In the genomic region with DNA sequence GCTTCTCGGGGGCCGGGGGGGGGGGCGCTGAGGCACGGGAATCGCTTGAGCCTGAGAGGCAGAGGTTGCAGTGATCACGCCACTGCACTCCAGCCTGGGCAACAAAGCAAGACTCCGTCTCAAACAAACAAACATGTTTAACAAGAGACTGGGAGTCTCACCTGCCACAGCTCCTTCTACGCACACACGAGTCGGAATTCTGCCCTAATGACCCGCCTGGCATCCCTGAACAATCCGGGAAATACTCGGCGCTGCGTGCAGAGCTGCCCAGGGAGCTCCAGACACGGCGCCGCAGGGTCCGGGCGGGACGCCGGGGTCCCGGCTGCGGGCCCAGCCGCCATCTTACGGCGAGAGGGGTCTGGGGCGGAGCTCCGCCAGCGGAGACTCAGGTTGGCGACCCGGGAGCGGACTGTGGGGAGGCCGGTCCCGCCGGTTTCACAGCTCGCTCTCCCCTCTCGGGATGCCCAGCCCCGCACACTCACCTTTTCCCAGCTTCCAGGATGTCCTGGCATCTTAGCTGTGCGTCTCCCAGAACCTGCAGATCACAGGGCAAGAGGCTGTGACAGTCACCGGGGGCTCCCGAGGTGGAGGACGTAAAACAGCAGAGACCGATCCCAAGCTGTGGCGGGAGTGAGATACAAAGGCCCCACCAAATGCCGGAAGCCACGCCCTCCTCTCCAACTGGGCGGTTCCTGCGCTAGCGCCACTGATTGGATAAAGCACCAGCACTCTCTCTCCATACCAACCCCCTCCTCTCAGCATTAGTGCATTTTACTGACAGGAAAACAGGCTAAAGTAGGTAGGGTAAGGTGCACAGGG, we compare ENCODE assay signal across 8 cellular contexts. TPM values are rescaled to one million over a fixed set of nuclear protein-coding genes. Genes with fewer than 3 reads are reported as not detected.
DNase-seq lines count a peak whose midpoint lies in the region; ATAC-seq and TF ChIP-seq lines count a peak whose summit lies in the region.

No MANE protein-coding gene starts in this region.

- TF ChIP-seq CTCF in AG09319 (IDR thresholded peaks at IDR 0.05; ENCODE audit: low read depth, low read length) (no peak; the same call in 1 of the 2 replicates), liver (IDR thresholded peaks at IDR 0.05; ENCODE audit: low read depth, low read length, missing input control) (no peak)

- ATAC-seq in GM19035 (IDR thresholded peaks at IDR 0.05; ENCODE audit: unreplicated experiment) (peak; percentile 96), HG03378 (IDR thresholded peaks at IDR 0.05; ENCODE audit: unreplicated experiment) (peak; percentile 98)

- no peaks in the 10 kb centered on the region for H3K27me3 ChIP-seq in liver (ENCODE audit: control insufficient read depth in 4 of 4, insufficient read depth in 4 of 4, low read length in 3 of 4)

- peak overlapping the region; percentile 79 to 98 (median 91) for H3K4me3 ChIP-seq in liver (ENCODE audit: low read depth in 1 of 3, low read length in 3 of 3)

- H3K36me3 ChIP-seq in liver (ENCODE audit: control insufficient read depth in 4 of 4, insufficient read depth in 3 of 4, low read depth in 1 of 4, low read length in 3 of 4) = peaks cover 0 to 6% (median 4%) of the 10 kb centered on the region in 4 donors

- DNase-seq in AG09319 (ENCODE audit: extremely low read depth, low read depth) (peak; percentile 50), NCI-H524 treated with DMSO at 0.1 percent for 48 hours (lab: John Stamatoyannopoulos, UW) (peak; percentile 83), dermis microvascular lymphatic vessel endothelial cell (ENCODE audit: low read depth in 2 of 2) (peak; percentile 87 to 90)
- peak; percentile 89 to 91 for DNase-seq in activated CD4-positive, alpha-beta T cell treated with anti-CD3 and anti-CD28 coated beads, Interleukin-2, amount 50 U/mL, for 4 hours
- DNase-seq in stimulated activated CD4-positive, alpha-beta T cell treated with anti-CD3 and anti-CD28 coated beads, Interleukin-4, amount 100 ng/mL, for 24 hours = peak; percentile 94

- H3K9ac ChIP-seq in liver (ENCODE audit: low read depth in 1 of 2, low read length in 2 of 2) = peak overlapping the region; percentile 63 to 94

- peak; percentile 38 to 41 for TF ChIP-seq RAD21 in liver (IDR thresholded peaks at IDR 0.05)

- WGBS in liver = under 1% methylated on average over 50 of the region's 50 CpGs

- H3K4me1 ChIP-seq in liver (ENCODE audit: control insufficient read depth in 4 of 4, insufficient read depth in 4 of 4, low read length in 3 of 4) = peaks cover 0 to 9% (median 1%) of the 10 kb centered on the region in 4 donors

- H3K27ac ChIP-seq in liver (ENCODE audit: low read depth in 1 of 2, low read length in 2 of 2) = peak overlapping the region; percentile 93

- no peaks in the 10 kb centered on the region for H3K9me3 ChIP-seq in liver (ENCODE audit: control insufficient read depth in 4 of 4, low read length in 3 of 4)

TF ChIP-seq in liver, 16 proteins besides CTCF, POLR2A, EP300 and RAD21:
- TF ChIP-seq FOXA2 (IDR thresholded peaks at IDR 0.05) (no peak), HNF4G (IDR thresholded peaks at IDR 0.05) (no peak), GABPA (IDR thresholded peaks at IDR 0.05 in 1 of 2, conservative IDR thresholded peaks at IDR 0.05 in 1 of 2) (peak; percentile 28 to 67), NR2F2 (IDR thresholded peaks at IDR 0.05) (no peak), EGR1 (IDR thresholded peaks at IDR 0.05; ENCODE audit: low read depth in 2 of 2) (no peak), HNF4A (conservative IDR thresholded peaks at IDR 0.05) (peak in 1 of 2 donors; percentile 25), SP1 (IDR thresholded peaks at IDR 0.05) (peak; percentile 85), TAF1 (conservative IDR thresholded peaks at IDR 0.05) (peak; percentile 62), RXRA (IDR thresholded peaks at IDR 0.05) (peak; percentile 51 to 57), JUND (IDR thresholded peaks at IDR 0.05) (no peak), YY1 (IDR thresholded peaks at IDR 0.05) (peak; percentile 53)
- TF ChIP-seq, protein P1, sequence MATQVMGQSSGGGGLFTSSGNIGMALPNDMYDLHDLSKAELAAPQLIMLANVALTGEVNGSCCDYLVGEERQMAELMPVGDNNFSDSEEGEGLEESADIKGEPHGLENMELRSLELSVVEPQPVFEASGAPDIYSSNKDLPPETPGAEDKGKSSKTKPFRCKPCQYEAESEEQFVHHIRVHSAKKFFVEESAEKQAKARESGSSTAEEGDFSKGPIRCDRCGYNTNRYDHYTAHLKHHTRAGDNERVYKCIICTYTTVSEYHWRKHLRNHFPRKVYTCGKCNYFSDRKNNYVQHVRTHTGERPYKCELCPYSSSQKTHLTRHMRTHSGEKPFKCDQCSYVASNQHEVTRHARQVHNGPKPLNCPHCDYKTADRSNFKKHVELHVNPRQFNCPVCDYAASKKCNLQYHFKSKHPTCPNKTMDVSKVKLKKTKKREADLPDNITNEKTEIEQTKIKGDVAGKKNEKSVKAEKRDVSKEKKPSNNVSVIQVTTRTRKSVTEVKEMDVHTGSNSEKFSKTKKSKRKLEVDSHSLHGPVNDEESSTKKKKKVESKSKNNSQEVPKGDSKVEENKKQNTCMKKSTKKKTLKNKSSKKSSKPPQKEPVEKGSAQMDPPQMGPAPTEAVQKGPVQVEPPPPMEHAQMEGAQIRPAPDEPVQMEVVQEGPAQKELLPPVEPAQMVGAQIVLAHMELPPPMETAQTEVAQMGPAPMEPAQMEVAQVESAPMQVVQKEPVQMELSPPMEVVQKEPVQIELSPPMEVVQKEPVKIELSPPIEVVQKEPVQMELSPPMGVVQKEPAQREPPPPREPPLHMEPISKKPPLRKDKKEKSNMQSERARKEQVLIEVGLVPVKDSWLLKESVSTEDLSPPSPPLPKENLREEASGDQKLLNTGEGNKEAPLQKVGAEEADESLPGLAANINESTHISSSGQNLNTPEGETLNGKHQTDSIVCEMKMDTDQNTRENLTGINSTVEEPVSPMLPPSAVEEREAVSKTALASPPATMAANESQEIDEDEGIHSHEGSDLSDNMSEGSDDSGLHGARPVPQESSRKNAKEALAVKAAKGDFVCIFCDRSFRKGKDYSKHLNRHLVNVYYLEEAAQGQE (IDR thresholded peaks at IDR 0.05) = peak; percentile 79
- TF ChIP-seq, protein P2, sequence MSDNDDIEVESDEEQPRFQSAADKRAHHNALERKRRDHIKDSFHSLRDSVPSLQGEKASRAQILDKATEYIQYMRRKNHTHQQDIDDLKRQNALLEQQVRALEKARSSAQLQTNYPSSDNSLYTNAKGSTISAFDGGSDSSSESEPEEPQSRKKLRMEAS (IDR thresholded peaks at IDR 0.05) = no peak
- TF ChIP-seq, protein P3, sequence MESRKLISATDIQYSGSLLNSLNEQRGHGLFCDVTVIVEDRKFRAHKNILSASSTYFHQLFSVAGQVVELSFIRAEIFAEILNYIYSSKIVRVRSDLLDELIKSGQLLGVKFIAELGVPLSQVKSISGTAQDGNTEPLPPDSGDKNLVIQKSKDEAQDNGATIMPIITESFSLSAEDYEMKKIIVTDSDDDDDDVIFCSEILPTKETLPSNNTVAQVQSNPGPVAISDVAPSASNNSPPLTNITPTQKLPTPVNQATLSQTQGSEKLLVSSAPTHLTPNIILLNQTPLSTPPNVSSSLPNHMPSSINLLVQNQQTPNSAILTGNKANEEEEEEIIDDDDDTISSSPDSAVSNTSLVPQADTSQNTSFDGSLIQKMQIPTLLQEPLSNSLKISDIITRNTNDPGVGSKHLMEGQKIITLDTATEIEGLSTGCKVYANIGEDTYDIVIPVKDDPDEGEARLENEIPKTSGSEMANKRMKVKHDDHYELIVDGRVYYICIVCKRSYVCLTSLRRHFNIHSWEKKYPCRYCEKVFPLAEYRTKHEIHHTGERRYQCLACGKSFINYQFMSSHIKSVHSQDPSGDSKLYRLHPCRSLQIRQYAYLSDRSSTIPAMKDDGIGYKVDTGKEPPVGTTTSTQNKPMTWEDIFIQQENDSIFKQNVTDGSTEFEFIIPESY (IDR thresholded peaks at IDR 0.05) = no peak
- TF ChIP-seq, protein P4, sequence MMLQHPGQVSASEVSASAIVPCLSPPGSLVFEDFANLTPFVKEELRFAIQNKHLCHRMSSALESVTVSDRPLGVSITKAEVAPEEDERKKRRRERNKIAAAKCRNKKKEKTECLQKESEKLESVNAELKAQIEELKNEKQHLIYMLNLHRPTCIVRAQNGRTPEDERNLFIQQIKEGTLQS (IDR thresholded peaks at IDR 0.05) = no peak

RNA-seq across cellular contexts. Expression of a gene that starts 23.6 kb away (rescaled TPM):
- total RNA-seq in dermis microvascular lymphatic vessel endothelial cell = 4.9 and 5.3 TPM in 2 replicates
- 1 to 10 TPM in 1 of 2 donors, under 1 TPM in 1; 0.84 to 8.8 TPM for total RNA-seq in liver
- polyA plus RNA-seq in liver = under 1 TPM in 1 of 2 donors, not detected in 1; 0.13 TPM

Comparison
In these comparisons a context has a peak if more than half of its experiments do, and no peak if none do; other contexts are left out.
1. Peak in every context shown above with its lines: DNase-seq, ATAC-seq, H3K4me3 ChIP-seq and H3K27ac ChIP-seq.